In the genomic region with DNA sequence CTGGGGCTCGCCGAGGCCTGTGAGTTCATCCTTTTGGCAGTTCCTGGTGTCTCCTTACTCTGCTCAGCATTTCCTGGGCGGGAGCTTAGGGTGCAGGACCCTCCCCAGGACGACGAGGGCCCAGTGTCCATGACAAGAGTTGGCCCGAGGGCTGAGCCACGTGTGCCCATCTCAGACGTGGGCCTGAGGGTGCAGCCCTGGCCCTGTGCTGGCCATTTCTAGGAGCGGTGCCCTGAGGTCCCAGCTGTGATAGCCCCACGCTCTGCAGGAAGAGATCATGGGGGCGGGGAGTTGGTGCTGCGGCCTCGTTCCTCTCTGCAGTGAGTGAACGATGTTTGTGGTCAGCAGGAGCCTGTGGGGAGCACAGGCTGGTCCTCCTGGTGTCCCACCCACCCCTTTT, we compare ENCODE assay signal across 27 cellular contexts.
"Had no signal": no experiment of that assay in that cellular context is flagged by ENCODE, and none has a peak within 500 bp of the region (broad histone marks: within the 10 kb centered on the region; RNA-seq: fewer than 3 reads in every experiment).

No MANE protein-coding gene starts in this region.

- H3K27me3 ChIP-seq: ascending aorta, body of pancreas, Peyer's patch, SJSA1 had no signal

- H3K27ac ChIP-seq: ascending aorta, body of pancreas, Peyer's patch, SJSA1 had no signal

- H3K4me1 ChIP-seq: ascending aorta had no signal

- H3K9me3 Mint-ChIP-seq: activated naive CD4-positive, alpha-beta T cell treated with anti-CD3 and anti-CD28 coated beads, Interleukin-2, amount 50 U/mL, for 72 hours; activated naive CD8-positive, alpha-beta T cell treated with anti-CD3 and anti-CD28 coated beads, Interleukin-2, amount 50 U/mL, for 24 hours; activated T-cell treated with anti-CD3 and anti-CD28 coated beads, Interleukin-2, amount 50 U/mL, for 4 hours; T-helper 1 cell treated with Interleukin-12 subunit alpha and Interleukin-12 subunit beta and Interleukin-4 antibody, amounts not matched to agents 30 μg/mL and 1 μg/mL, for 36 hours had no signal

- DNase-seq: activated CD4-positive, alpha-beta T cell treated with anti-CD3 and anti-CD28 coated beads for 48 hours; activated CD4-positive, alpha-beta T cell treated with anti-CD3 and anti-CD28 coated beads, Interleukin-2, amount 50 U/mL, for 48 hours; activated CD8-positive, alpha-beta memory T cell treated with anti-CD3 and anti-CD28 coated beads, Interleukin-2, amount 10 ng/mL, durations not matched to agents 7 days and 5 days; activated effector memory CD4-positive, alpha-beta T cell treated with anti-CD3 and anti-CD28 coated beads, Interleukin-2, amount 50 U/mL, for 16 hours; activated naive CD4-positive, alpha-beta T cell treated with Interleukin-2 at 50 U/mL for 16 hours; activated naive CD8-positive, alpha-beta T cell treated with anti-CD3 and anti-CD28 coated beads, Interleukin-2, amount 50 U/mL, for 24 hours; activated T-cell treated with anti-CD3 and anti-CD28 coated beads, Interleukin-2, amount 50 U/mL, for 4 hours; amniotic stem cell; body of pancreas; central memory CD4-positive, alpha-beta T cell; Kasumi-1; NCI-H1048; NCI-H1417; NCI-H1930; NCI-H2171 treated with DMSO at 0.1 percent for 48 hours; NCI-H226; NCI-H510A; NCI-H526 treated with DMSO at 0.1 percent for 48 hours; NK-92 treated with Interleukin-12 subunit alpha and Interleukin-12 subunit beta, amount 100 ng/mL, for 24 hours; Peyer's patch; SHP77 had no signal

- H3K27ac Mint-ChIP-seq: activated CD8-positive, alpha-beta memory T cell treated with anti-CD3 and anti-CD28 coated beads, Interleukin-2, amount 10 ng/mL, durations not matched to agents 7 days and 5 days; activated naive CD8-positive, alpha-beta T cell treated with anti-CD3 and anti-CD28 coated beads, Interleukin-2, amount 50 U/mL, for 24 hours; T-helper 1 cell treated with Interleukin-12 subunit alpha and Interleukin-12 subunit beta and Interleukin-4 antibody, amounts not matched to agents 30 μg/mL and 1 μg/mL, for 36 hours had no signal

- H3K9me3 ChIP-seq: ascending aorta, body of pancreas, Peyer's patch, SJSA1 had no signal

- H3K27me3 Mint-ChIP-seq: activated CD8-positive, alpha-beta memory T cell treated with anti-CD3 and anti-CD28 coated beads, Interleukin-2, amount 10 ng/mL, durations not matched to agents 7 days and 5 days; activated naive CD8-positive, alpha-beta T cell treated with anti-CD3 and anti-CD28 coated beads, Interleukin-2, amount 50 U/mL, for 24 hours had no signal

- H3K4me3 ChIP-seq: ascending aorta, body of pancreas, Peyer's patch, SJSA1 had no signal

- ATAC-seq: activated CD4-positive, CD25-positive, alpha-beta regulatory T cell treated with anti-CD3 and anti-CD28 coated beads, Interleukin-2, amount 50 U/mL, for 24 hours; activated CD8-positive, alpha-beta memory T cell treated with anti-CD3 and anti-CD28 coated beads, Interleukin-2, amount 10 ng/mL, durations not matched to agents 7 days and 5 days; activated naive CD4-positive, alpha-beta T cell treated with anti-CD3 and anti-CD28 coated beads, Interleukin-2, amount 50 U/mL, for 72 hours; activated naive CD8-positive, alpha-beta T cell treated with anti-CD3 and anti-CD28 coated beads, Interleukin-2, amount 50 U/mL, for 24 hours; activated T-cell treated with anti-CD3 and anti-CD28 coated beads, Interleukin-2, amount 50 U/mL, for 4 hours; body of pancreas; SK-N-SH treated with all-trans-retinoic acid at 6 μM for 48 hours had no signal

- H3K4me3 Mint-ChIP-seq: activated CD8-positive, alpha-beta memory T cell treated with anti-CD3 and anti-CD28 coated beads, Interleukin-2, amount 10 ng/mL, durations not matched to agents 7 days and 5 days; activated naive CD8-positive, alpha-beta T cell treated with anti-CD3 and anti-CD28 coated beads, Interleukin-2, amount 50 U/mL, for 24 hours; activated T-cell treated with anti-CD3 and anti-CD28 coated beads, Interleukin-2, amount 50 U/mL, for 4 hours; T-helper 1 cell treated with Interleukin-12 subunit alpha and Interleukin-12 subunit beta and Interleukin-4 antibody, amounts not matched to agents 30 μg/mL and 1 μg/mL, for 36 hours had no signal
